In the genomic region with DNA sequence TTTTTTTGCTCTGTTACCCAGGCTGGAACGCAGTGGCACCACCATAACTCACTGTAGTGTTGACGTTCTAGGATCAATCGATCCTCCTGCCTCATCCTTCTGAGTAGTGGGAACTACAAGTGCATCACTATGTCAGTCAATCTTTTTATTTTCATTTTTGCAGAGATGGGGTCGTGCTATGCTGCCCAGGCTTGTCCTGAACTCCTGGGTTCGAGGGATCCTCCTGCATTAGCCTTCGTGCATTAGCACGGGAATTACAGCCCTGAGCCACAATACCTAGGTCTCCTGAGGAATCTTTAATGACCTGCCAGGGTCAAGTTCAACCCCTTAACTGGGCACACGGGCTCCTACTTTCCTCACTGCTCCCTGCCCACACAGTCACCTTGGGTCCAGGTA, we compare ENCODE assay signal across 10 cellular contexts. TPM values are rescaled to one million over a fixed set of nuclear protein-coding genes. Genes with fewer than 3 reads are reported as not detected.
A peak's percentile ranks its signal among the peaks of the same experiment; 100 is the strongest.
DNase-seq lines count a peak whose midpoint lies in the region; ATAC-seq, FAIRE-seq and TF ChIP-seq lines count a peak whose summit lies in the region.
"Had no signal": no experiment of that assay in that cellular context is flagged by ENCODE, and none has a peak within 500 bp of the region (broad histone marks: within the 10 kb centered on the region; RNA-seq: fewer than 3 reads in every experiment).

No MANE protein-coding gene starts in this region.

- CTCF ChIA-PET in AG04450 (lab: Charles Lee) = interaction anchor here (0.5 to 1.1 kb wide), 3 partner anchors 24 to 113 kb away, joined by 5 to 6 read pairs (median 5); no protein-coding TSS in a partner anchor

- no peak for ATAC-seq in natural killer cell treated with Interleukin-12 subunit alpha and Interleukin-12 subunit beta and Interleukin-15 and Interleukin-18, amount 100 ng/mL, for 72 hours
- ATAC-seq in HG03457 (IDR thresholded peaks at IDR 0.05; ENCODE audit: unreplicated experiment) (no peak), HG03378 (IDR thresholded peaks at IDR 0.05; ENCODE audit: unreplicated experiment) (no peak)

- peaks cover 20% of the 10 kb centered on the region for H3F3A ChIP-seq in MM.1S (ENCODE audit: insufficient read depth, low read length)

- no peaks in the 10 kb centered on the region; the same call in 1 of the 2 replicates for H3K9me3 ChIP-seq in AG04450 (ENCODE audit: control insufficient read depth, insufficient read depth, low read length)
- no peaks in the 10 kb centered on the region for H3K9me3 ChIP-seq in MM.1S (replicated peaks; ENCODE audit: insufficient read depth, low read length)
- no peaks in the 10 kb centered on the region for H3K9me3 ChIP-seq in BE2C
- H3K9me3 ChIP-seq: neutrophil had no signal

- H3K4me3 ChIP-seq in AG04450 (ENCODE audit: low read depth, low read length) (peak overlapping the region; percentile 55), MM.1S (ENCODE audit: low read length) (no peak overlapping the region), dorsolateral prefrontal cortex (peak overlapping the region in 51 of 59 donors; percentile 10 to 66 (median 42)), BE2C (ENCODE audit: low read depth, low read length) (no peak overlapping the region)

- POLR2A ChIA-PET in AG04450 (lab: Yijun Ruan, JAX) = no interaction called here

- H2AFZ ChIP-seq in MM.1S (ENCODE audit: low read length) = no peak overlapping the region

- no peaks in the 10 kb centered on the region for H3K27me3 Mint-ChIP-seq in natural killer cell treated with Interleukin-12 subunit alpha and Interleukin-12 subunit beta and Interleukin-15 and Interleukin-18, amount 100 ng/mL, for 72 hours

- H4K20me1 ChIP-seq in MM.1S (ENCODE audit: insufficient read depth, low read length) = no peaks in the 10 kb centered on the region

- FAIRE-seq in urothelium cell line (lab: Jason Lieb, UNC) = no peak
- FAIRE-seq: G401.6 had no signal

- H3K4me1 ChIP-seq in MM.1S (ENCODE audit: low read length) (peaks cover 34% of the 10 kb centered on the region), BE2C (no peaks in the 10 kb centered on the region)

- H3K79me2 ChIP-seq in MM.1S (ENCODE audit: low read length) = peaks cover 66% of the 10 kb centered on the region

- TF ChIP-seq CTCF in AG04450 (IDR thresholded peaks at IDR 0.05; ENCODE audit: low read depth, low read length) (no peak), MM.1S (IDR thresholded peaks at IDR 0.05; ENCODE audit: low read length) (no peak), dorsolateral prefrontal cortex (IDR thresholded peaks at IDR 0.05 in 54 of 56, conservative IDR thresholded peaks at IDR 0.05 in 2 of 56; ENCODE audit: low read depth in 1 of 56, partially characterized antibody in 56 of 56) (no peak), BE2C (IDR thresholded peaks at IDR 0.05; ENCODE audit: low read depth, low read length) (no peak)

- H3K36me3 Mint-ChIP-seq in natural killer cell treated with Interleukin-12 subunit alpha and Interleukin-12 subunit beta and Interleukin-15 and Interleukin-18, amount 100 ng/mL, for 72 hours = peaks cover 15% of the 10 kb centered on the region

- no peaks in the 10 kb centered on the region for H3K9me2 ChIP-seq in MM.1S (replicated peaks; ENCODE audit: insufficient read depth, low read length)

- peak overlapping the region; percentile 83; the same call in 1 of the 2 replicates for H3K4me2 ChIP-seq in MM.1S (ENCODE audit: low read depth, low read length)

- intact Hi-C loops in dorsolateral prefrontal cortex (cut with DNase I) = no loop called here

- peak overlapping the region; percentile 93 for H3K4me3 Mint-ChIP-seq in natural killer cell treated with Interleukin-12 subunit alpha and Interleukin-12 subunit beta and Interleukin-15 and Interleukin-18, amount 100 ng/mL, for 72 hours

- DNase-seq in AG04450 (ENCODE audit: low read depth, low spot score) = no peak
- no peak for DNase-seq in MM.1S
- no peak for DNase-seq in dorsolateral prefrontal cortex
- DNase-seq in natural killer cell treated with Interleukin-12 subunit alpha and Interleukin-12 subunit beta and Interleukin-15 and Interleukin-18, amount 100 ng/mL, for 72 hours (ENCODE audit: low spot score) = no peak
- DNase-seq in BE2C = no peak
- no peak for DNase-seq in urothelium cell line (ENCODE audit: low spot score)

- H3K4me1 Mint-ChIP-seq in natural killer cell treated with Interleukin-12 subunit alpha and Interleukin-12 subunit beta and Interleukin-15 and Interleukin-18, amount 100 ng/mL, for 72 hours (ENCODE audit: low read depth in 2 of 2) = peaks cover 83 to 87% of the 10 kb centered on the region in 2 donors

- H3K9me3 Mint-ChIP-seq in natural killer cell treated with Interleukin-12 subunit alpha and Interleukin-12 subunit beta and Interleukin-15 and Interleukin-18, amount 100 ng/mL, for 72 hours = peaks cover 4% of the 10 kb centered on the region

- H3K27me3 ChIP-seq in AG04450 (ENCODE audit: control insufficient read depth, insufficient read depth, low read length) (peaks cover under 1% of the 10 kb centered on the region), MM.1S (replicated peaks; ENCODE audit: insufficient read depth, low read length) (no peaks in the 10 kb centered on the region), dorsolateral prefrontal cortex (no peaks in the 10 kb centered on the region), BE2C (no peaks in the 10 kb centered on the region)

- H3K27ac Mint-ChIP-seq in natural killer cell treated with Interleukin-12 subunit alpha and Interleukin-12 subunit beta and Interleukin-15 and Interleukin-18, amount 100 ng/mL, for 72 hours = peak overlapping the region; percentile 99

- H3K36me3 ChIP-seq in MM.1S (replicated peaks; ENCODE audit: insufficient read depth, low read length) = no peaks in the 10 kb centered on the region
- no peaks in the 10 kb centered on the region for H3K36me3 ChIP-seq in BE2C
- H3K36me3 ChIP-seq: neutrophil had no signal

- no peak overlapping the region for H3K9ac ChIP-seq in MM.1S (ENCODE audit: low read length)

- H3K27ac ChIP-seq in AG04450 (ENCODE audit: low read depth, low read length) = peak overlapping the region; percentile 84
- no peak overlapping the region for H3K27ac ChIP-seq in MM.1S (ENCODE audit: low read length)
- H3K27ac ChIP-seq in dorsolateral prefrontal cortex = peak overlapping the region; percentile 47 to 97 (median 90)

RNA-seq across cellular contexts. Expression of a gene that starts 4.4 kb away (rescaled TPM):
- 3.7 and 4.2 TPM in 2 replicates for polyA plus RNA-seq in AG04450 (2011; rRNA removed)
- polyA minus RNA-seq in AG04450 (2011; rRNA and poly(A)+ RNA removed) = 2.7 and 3.1 TPM in 2 replicates
- 10 to 100 TPM in 78 of 120 experiments, 1 to 10 TPM in 42; 4.8 to 24.3 (median 11.7) TPM for total RNA-seq in dorsolateral prefrontal cortex
- 100 to 1,000 TPM in 1 of 2 donors, 10 to 100 TPM in 1; 79.8 to 169 TPM for total RNA-seq in natural killer cell treated with Interleukin-12 subunit alpha and Interleukin-12 subunit beta and Interleukin-15 and Interleukin-18, amount 100 ng/mL, for 72 hours
- polyA plus RNA-seq in BE2C (2012; ENCODE audit: insufficient read depth, insufficient read length, low read depth) = not detected

RNA-seq across cellular contexts. Expression of a gene that starts 45.5 kb away (rescaled TPM):
- polyA plus RNA-seq in AG04450 (2011; rRNA removed) = 0.21 TPM in 2 replicates
- 0.14 TPM in 1 of 2 replicates, not detected in the other for polyA minus RNA-seq in AG04450 (2011; rRNA and poly(A)+ RNA removed)
- 10 to 100 TPM in 7 of 120 experiments, 1 to 10 TPM in 68, under 1 TPM in 42, not detected in 3; 0.15 to 24.1 (median 1.5) TPM for total RNA-seq in dorsolateral prefrontal cortex
- 1 to 10 TPM in 1 of 2 donors, under 1 TPM in 1; 0.64 to 1.5 TPM for total RNA-seq in natural killer cell treated with Interleukin-12 subunit alpha and Interleukin-12 subunit beta and Interleukin-15 and Interleukin-18, amount 100 ng/mL, for 72 hours
- polyA plus RNA-seq in BE2C (2012; ENCODE audit: insufficient read depth, insufficient read length, low read depth) = not detected

Comparison
In these comparisons a context has a peak if more than half of its experiments do, and no peak if none do; other contexts are left out.
1. H3K4me3 ChIP-seq: peak in AG04450 (single experiment) and dorsolateral prefrontal cortex (51 of 59); none in MM.1S (single experiment) and BE2C (single experiment).